In the genomic region with DNA sequence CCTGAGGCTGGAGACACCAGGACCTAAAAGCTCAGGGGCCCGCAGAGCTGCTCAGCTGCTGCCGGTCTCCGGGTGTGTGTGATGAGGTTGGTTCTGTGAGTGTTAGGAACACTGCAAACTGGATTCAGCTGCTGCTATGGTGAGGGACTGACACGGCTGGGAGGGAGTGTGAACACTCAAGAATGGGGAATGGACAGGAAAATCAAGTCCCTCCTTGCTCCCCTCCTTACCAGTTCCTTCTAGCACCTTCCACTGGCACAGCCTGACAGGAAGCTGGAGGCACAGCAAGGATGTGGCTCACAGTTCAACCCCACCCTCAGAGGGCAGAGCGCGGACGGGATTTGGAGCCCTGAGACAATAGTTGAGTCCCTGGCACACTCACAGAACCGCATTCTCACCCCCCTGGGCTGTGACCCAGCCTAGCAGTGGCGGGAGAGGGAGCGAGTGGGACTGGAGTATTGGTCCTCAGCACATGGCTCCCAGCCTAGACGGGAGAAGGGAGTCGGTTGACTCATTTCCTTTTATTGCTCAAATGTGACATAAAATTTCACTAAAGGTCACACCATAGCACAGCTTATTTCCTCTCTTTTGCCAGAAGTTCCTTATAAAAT, we compare ENCODE assay signal across 9 cellular contexts. TPM values are rescaled to one million over a fixed set of nuclear protein-coding genes. Genes with fewer than 3 reads are reported as not detected.
A peak's percentile ranks its signal among the peaks of the same experiment; 100 is the strongest.
DNase-seq lines count a peak whose midpoint lies in the region; ATAC-seq lines count a peak whose summit lies in the region.
"Had no signal": no experiment of that assay in that cellular context is flagged by ENCODE, and none has a peak within 500 bp of the region (broad histone marks: within the 10 kb centered on the region; RNA-seq: fewer than 3 reads in every experiment).

No MANE protein-coding gene starts in this region.

- H3K9ac ChIP-seq in stomach smooth muscle (ENCODE audit: low read length in 2 of 2), result no peak overlapping the region

- peak overlapping the region; percentile 85 for H3K27ac ChIP-seq in stomach smooth muscle (ENCODE audit: low read length)

- no peaks in the 10 kb centered on the region for H3K36me3 Mint-ChIP-seq in activated naive CD4-positive, alpha-beta T cell treated with anti-CD3 and anti-CD28 coated beads for 36 hours (ENCODE audit: low read depth)

- H3K9me3 ChIP-seq in stomach smooth muscle (ENCODE audit: control insufficient read depth in 2 of 2, low read length in 2 of 2), result no peaks in the 10 kb centered on the region

- H3K4me3 Mint-ChIP-seq in activated naive CD4-positive, alpha-beta T cell treated with anti-CD3 and anti-CD28 coated beads for 36 hours, result no peak overlapping the region

- H3K27me3 ChIP-seq in stomach smooth muscle (ENCODE audit: control insufficient read depth in 1 of 2, insufficient read depth in 2 of 2, low read length in 2 of 2), result no peaks in the 10 kb centered on the region

- no peak for ATAC-seq in GM21367 (IDR thresholded peaks at IDR 0.05; ENCODE audit: unreplicated experiment)
- ATAC-seq in GM18511 (IDR thresholded peaks at IDR 0.05; ENCODE audit: unreplicated experiment), result no peak

- H3K4me3 ChIP-seq in stomach smooth muscle (ENCODE audit: low read length in 2 of 2), result no peak overlapping the region

- intact Hi-C loops in activated naive CD4-positive, alpha-beta T cell treated with anti-CD3 and anti-CD28 coated beads for 36 hours (cut with micrococcal nuclease), result no loop called here

- DNase-seq in HCEC 1CT (peak; percentile 77), brain pericyte (ENCODE audit: low read depth, low spot score) (peak; percentile 24), left kidney (ENCODE audit: low read depth, low spot score) (peak; percentile 48), ecto neural progenitor cell (ENCODE audit: low spot score) (no peak)
- no peak for DNase-seq in activated naive CD4-positive, alpha-beta T cell treated with anti-CD3 and anti-CD28 coated beads for 36 hours

- CTCF ChIA-PET in activated naive CD4-positive, alpha-beta T cell treated with anti-CD3 and anti-CD28 coated beads for 36 hours (lab: Charles Lee), result no interaction called here

- H3K4me1 ChIP-seq in stomach smooth muscle (ENCODE audit: control insufficient read depth, insufficient read depth, low read length), result peaks cover 11% of the 10 kb centered on the region

- H3K4me1 Mint-ChIP-seq in activated naive CD4-positive, alpha-beta T cell treated with anti-CD3 and anti-CD28 coated beads for 36 hours (ENCODE audit: low read depth), result no peaks in the 10 kb centered on the region

- H3K27ac Mint-ChIP-seq in activated naive CD4-positive, alpha-beta T cell treated with anti-CD3 and anti-CD28 coated beads for 36 hours, result no peak overlapping the region

- no peaks in the 10 kb centered on the region for H3K36me3 ChIP-seq in stomach smooth muscle (ENCODE audit: control insufficient read depth in 2 of 2, insufficient read depth in 2 of 2, low read length in 2 of 2)

- H3K27me3 Mint-ChIP-seq in activated naive CD4-positive, alpha-beta T cell treated with anti-CD3 and anti-CD28 coated beads for 36 hours (ENCODE audit: low read depth), result peaks cover 5% of the 10 kb centered on the region

- peaks cover 7% of the 10 kb centered on the region for H3K9me3 Mint-ChIP-seq in activated naive CD4-positive, alpha-beta T cell treated with anti-CD3 and anti-CD28 coated beads for 36 hours

RNA-seq across cellular contexts. Expression of a gene that starts 42.5 kb away (rescaled TPM):
- not detected for total RNA-seq in activated naive CD4-positive, alpha-beta T cell treated with anti-CD3 and anti-CD28 coated beads for 36 hours
- total RNA-seq: dermis microvascular lymphatic vessel endothelial cell had no signal

Comparison
In these comparisons a context has a peak if more than half of its experiments do, and no peak if none do; other contexts are left out.
1. DNase-seq: peak in HCEC 1CT (single experiment), brain pericyte (single experiment) and left kidney (single experiment); none in ecto neural progenitor cell (single experiment) and activated naive CD4-positive, alpha-beta T cell treated with anti-CD3 and anti-CD28 coated beads for 36 hours (single experiment).